In the genomic region with DNA sequence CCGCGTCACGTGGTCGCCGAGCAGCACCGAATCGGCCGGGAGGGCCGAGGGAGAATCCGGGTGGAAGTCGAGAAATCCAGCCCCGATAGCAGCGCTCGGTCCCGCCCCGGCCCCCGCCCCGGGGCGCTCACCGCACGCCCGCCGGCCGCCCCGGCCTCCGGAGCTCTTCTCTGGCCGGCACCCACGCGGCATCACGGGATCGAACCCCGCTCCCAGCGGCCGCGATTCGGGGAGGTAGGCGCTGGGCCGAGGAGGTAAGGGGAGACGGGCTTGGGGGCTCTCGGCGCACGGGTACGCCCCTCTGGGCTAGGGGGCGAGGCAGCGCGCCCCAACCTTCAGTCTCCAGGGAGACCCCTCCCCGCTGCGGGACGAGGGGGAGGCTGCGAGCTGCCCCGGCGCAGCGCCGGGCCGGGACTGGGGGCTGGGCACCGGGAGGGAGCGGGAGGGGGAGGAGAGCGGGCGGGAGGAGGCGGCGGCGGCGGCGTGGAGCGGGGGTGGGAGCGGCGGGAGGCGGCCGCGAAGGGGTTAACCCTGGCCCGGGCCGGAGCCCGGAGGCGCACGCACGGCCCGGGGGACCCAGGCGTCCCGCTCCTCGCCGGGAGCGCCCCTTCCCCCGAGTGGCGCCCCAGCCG, we compare ENCODE assay signal across 8 cellular contexts. TPM values are rescaled to one million over a fixed set of nuclear protein-coding genes. Genes with fewer than 3 reads are reported as not detected.
DNase-seq lines count a peak whose midpoint lies in the region; ATAC-seq and TF ChIP-seq lines count a peak whose summit lies in the region.

No MANE protein-coding gene starts in this region.

- ATAC-seq in HG02642 (IDR thresholded peaks at IDR 0.05; ENCODE audit: poor library complexity, unreplicated experiment) (peak; percentile 18), lung (ENCODE audit: insufficient read depth, low FRiP score) (peak; percentile 28)
- peak; percentile 46 for ATAC-seq in stimulated activated effector memory CD8-positive, alpha-beta T cell treated with anti-CD3 and anti-CD28 coated beads, Interleukin-12 subunit alpha, Interleukin-12 subunit beta, amount 100 ng/mL, for 72 hours

- H3K27me3 ChIP-seq in lung (ENCODE audit: control insufficient read depth, insufficient read depth) = no peaks in the 10 kb centered on the region

- peaks cover 0 to 2% of the 10 kb centered on the region in 2 donors for H3K36me3 ChIP-seq in lung (ENCODE audit: control insufficient read depth in 2 of 2, insufficient read depth in 2 of 2, low read length in 2 of 2)

- no peaks in the 10 kb centered on the region for H3K9me3 ChIP-seq in lung (ENCODE audit: control insufficient read depth in 2 of 2, insufficient read depth in 1 of 2, low read length in 1 of 2)

- peaks cover 5% of the 10 kb centered on the region for H3K4me1 Mint-ChIP-seq in stimulated activated effector memory CD8-positive, alpha-beta T cell treated with anti-CD3 and anti-CD28 coated beads, Interleukin-12 subunit alpha, Interleukin-12 subunit beta, amount 100 ng/mL, for 72 hours

- H3K4me1 ChIP-seq in lung (ENCODE audit: control insufficient read depth in 2 of 2, insufficient read depth in 2 of 2, low read length in 2 of 2) = peaks cover 25 to 35% of the 10 kb centered on the region in 2 donors

- H3K4me3 ChIP-seq in lung = peak overlapping the region; percentile 91

- peak overlapping the region; percentile 97 to 99 for H3K27ac ChIP-seq in lung (ENCODE audit: low read depth in 1 of 2, low read length in 1 of 2)

- H3K27ac Mint-ChIP-seq in stimulated activated effector memory CD8-positive, alpha-beta T cell treated with anti-CD3 and anti-CD28 coated beads, Interleukin-12 subunit alpha, Interleukin-12 subunit beta, amount 100 ng/mL, for 72 hours = no peak overlapping the region

- peak; percentile 8 for DNase-seq in COR-L47 (lab: John Stamatoyannopoulos, UW)
- peak; percentile 62 for DNase-seq in UCSD-AML1 (lab: John Stamatoyannopoulos, UW; ENCODE audit: unreplicated experiment)
- peak; percentile 68 for DNase-seq in dermis blood vessel endothelial cell
- DNase-seq in lung (ENCODE audit: low spot score) = peak; percentile 59
- peak in 1 of 2 donors; percentile 60 for DNase-seq in stimulated activated effector memory CD8-positive, alpha-beta T cell treated with anti-CD3 and anti-CD28 coated beads, Interleukin-12 subunit alpha, Interleukin-12 subunit beta, amount 100 ng/mL, for 72 hours (ENCODE audit: low spot score in 2 of 2)
- no peak for DNase-seq in KG1 (lab: John Stamatoyannopoulos, UW)
- DNase-seq in NCI-H1105 treated with DMSO at 0.1 percent for 48 hours (lab: John Stamatoyannopoulos, UW) = no peak

- no peak for TF ChIP-seq CTCF in lung (IDR thresholded peaks at IDR 0.05; ENCODE audit: control extremely low read depth, extremely low read depth)

- no peaks in the 10 kb centered on the region for H3K36me3 Mint-ChIP-seq in stimulated activated effector memory CD8-positive, alpha-beta T cell treated with anti-CD3 and anti-CD28 coated beads, Interleukin-12 subunit alpha, Interleukin-12 subunit beta, amount 100 ng/mL, for 72 hours

- H3K4me3 Mint-ChIP-seq in stimulated activated effector memory CD8-positive, alpha-beta T cell treated with anti-CD3 and anti-CD28 coated beads, Interleukin-12 subunit alpha, Interleukin-12 subunit beta, amount 100 ng/mL, for 72 hours = peak overlapping the region; percentile 63

- WGBS in lung, 2 donors = 1% methylated on average over 49 to 85 of the region's 85 CpGs

- H3K9me3 Mint-ChIP-seq in stimulated activated effector memory CD8-positive, alpha-beta T cell treated with anti-CD3 and anti-CD28 coated beads, Interleukin-12 subunit alpha, Interleukin-12 subunit beta, amount 100 ng/mL, for 72 hours = no peaks in the 10 kb centered on the region

RNA-seq across cellular contexts. Expression of gene NDST1, which starts 22.0 kb away (rescaled TPM):
- total RNA-seq in dermis blood vessel endothelial cell (68.1 and 99.5 TPM in 2 replicates), lung (100 to 1,000 TPM in 1 of 2 donors, 10 to 100 TPM in 1; 71.6 to 145 TPM)
- polyA plus RNA-seq in lung = 10 to 100 TPM; 45.6 to 49.8 TPM

RNA-seq across cellular contexts. Expression of gene RPS14, which starts 36.3 kb away (rescaled TPM):
- total RNA-seq in dermis blood vessel endothelial cell = 1,615 and 3,652 TPM in 2 replicates
- 1,000 to 10,000 TPM; 1,065 to 1,395 TPM for total RNA-seq in lung
- 1,000 to 10,000 TPM; 3,509 to 4,623 TPM for polyA plus RNA-seq in lung

Comparison
In these comparisons a context has a peak if more than half of its experiments do, and no peak if none do; other contexts are left out.
1. DNase-seq: peak in COR-L47 (single experiment), UCSD-AML1 (single experiment), dermis blood vessel endothelial cell (single experiment) and lung (single experiment); none in KG1 (single experiment) and NCI-H1105 treated with DMSO at 0.1 percent for 48 hours (single experiment).
2. Peak in every context shown above with its lines, with median percentiles within 50 percentile points of each other: ATAC-seq.